In the genomic region with DNA sequence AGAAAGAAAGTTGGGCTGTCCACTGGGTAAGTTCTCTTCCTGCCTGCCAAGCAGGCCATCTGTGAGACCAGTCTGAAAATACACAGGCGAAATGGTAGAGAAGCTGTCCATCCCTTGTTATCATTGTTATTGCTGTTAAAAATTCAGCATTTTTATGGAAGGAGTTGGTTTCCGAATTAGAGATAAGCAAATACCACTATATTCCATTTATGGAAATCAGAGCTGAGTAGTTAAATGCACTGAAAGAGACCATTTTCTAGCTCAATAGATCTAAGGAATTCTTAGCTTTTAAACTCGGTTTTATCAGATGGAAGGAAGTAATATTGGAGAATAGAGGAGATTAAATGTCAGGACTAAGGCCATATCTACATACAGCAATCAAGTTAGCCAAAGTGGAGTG, we compare ENCODE assay signal across 6 cellular contexts.
"Had no signal": no experiment of that assay in that cellular context is flagged by ENCODE, and none has a peak within 500 bp of the region (broad histone marks: within the 10 kb centered on the region; RNA-seq: fewer than 3 reads in every experiment).

No MANE protein-coding gene starts in this region.

- H2AFZ ChIP-seq: GM23338 had no signal

- H3K4me2 ChIP-seq: GM23338 had no signal

- H3K4me1 Mint-ChIP-seq: GM23338, H9 had no signal

- H3K4me3 ChIP-seq: GM23338, K562 had no signal

- H3K4me3 Mint-ChIP-seq: GM23338, H9 had no signal

- H3K27ac Mint-ChIP-seq: GM23338, H9 had no signal

- DNase-seq: H9, HCEC 1CT, IMR-90, KG1 had no signal
